In the genomic region with DNA sequence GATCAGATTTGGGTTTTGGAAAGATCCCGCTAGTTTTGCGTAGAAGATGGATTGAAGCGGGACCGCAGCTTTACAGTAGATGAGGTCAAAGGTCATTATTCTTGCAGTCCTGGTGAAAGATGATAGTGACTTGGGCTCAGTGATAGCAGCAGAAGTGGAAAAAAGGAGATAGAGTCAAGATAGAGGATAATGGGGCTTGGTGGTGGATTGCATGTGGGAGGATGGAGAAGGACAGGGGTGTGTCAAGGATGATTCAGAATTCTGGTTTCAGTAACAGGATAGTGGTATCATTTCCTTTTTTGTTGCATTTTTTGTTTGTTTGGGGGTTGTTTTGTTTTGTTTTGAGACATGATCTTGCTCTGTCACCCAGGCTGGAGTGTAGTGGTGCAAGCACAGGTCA, we compare ENCODE assay signal across 1 cellular context.
TF ChIP-seq lines count a peak whose summit lies in the region.

No MANE protein-coding gene starts in this region.

TF ChIP-seq in K562, 482 proteins besides CTCF, POLR2A, EP300 and RAD21 (continues in another document):
- TF ChIP-seq ZNF174 (CRISPR knock-in tag; IDR thresholded peaks at IDR 0.05) (no peak), CBFB (CRISPR knock-in tag; IDR thresholded peaks at IDR 0.05) (no peak), CBX8 (IDR thresholded peaks at IDR 0.05; ENCODE audit: borderline replicate concordance, extremely low read depth, low read depth, low read length, poor library complexity, severe bottlenecking) (no peak), ZNF644 (tag; IDR thresholded peaks at IDR 0.05; ENCODE audit: low read depth) (no peak), CC2D1A (IDR thresholded peaks at IDR 0.05) (no peak), TEAD2 (tag; IDR thresholded peaks at IDR 0.05) (no peak), BMI1 (IDR thresholded peaks at IDR 0.05; ENCODE audit: low read length) (no peak), ZKSCAN3 (CRISPR knock-in tag; IDR thresholded peaks at IDR 0.05) (no peak), ZNF124 (CRISPR knock-in tag; IDR thresholded peaks at IDR 0.05) (no peak), RBM39 (optimal IDR thresholded peaks at IDR 0.05; ENCODE audit: low read depth, low read length) (no peak), ZBTB7A (IDR thresholded peaks at IDR 0.05; ENCODE audit: borderline replicate concordance, control insufficient read depth, low read depth, low read length) (no peak), NR2C2 (CRISPR knock-in tag; IDR thresholded peaks at IDR 0.05) (0 out of 2 replicates have a peak, but pooled peaks have one; percentile 44), NR2C2 (tag; IDR thresholded peaks at IDR 0.05) (peak; percentile 80), NFE2L1 (tag; IDR thresholded peaks at IDR 0.05; ENCODE audit: borderline replicate concordance, low read depth) (no peak), ZNF175 (CRISPR knock-in tag; IDR thresholded peaks at IDR 0.05; ENCODE audit: low read depth) (no peak), TCF7L2 (IDR thresholded peaks at IDR 0.05; ENCODE audit: low read depth, low read length) (no peak), CSDE1 (IDR thresholded peaks at IDR 0.05) (no peak), OTX1 (CRISPR knock-in tag; IDR thresholded peaks at IDR 0.05) (no peak), NFRKB (IDR thresholded peaks at IDR 0.05; ENCODE audit: low read depth) (no peak), MCM2 (IDR thresholded peaks at IDR 0.05; ENCODE audit: low read depth) (no peak), ZNF76 (CRISPR knock-in tag; IDR thresholded peaks at IDR 0.05; ENCODE audit: borderline replicate concordance) (no peak), TRIM24 (IDR thresholded peaks at IDR 0.05) (peak in 1 of 2 experiments; percentile 61; a peak in 1 of 4 replicates), SRSF1 (IDR thresholded peaks at IDR 0.05; ENCODE audit: low read depth, low read length) (no peak), NCOR1 (IDR thresholded peaks at IDR 0.05) (peak; percentile 63), CHCHD3 (CRISPR knock-in tag; IDR thresholded peaks at IDR 0.05) (no peak), JUND (IDR thresholded peaks at IDR 0.05; ENCODE audit: borderline replicate concordance, low read depth, low read length) (peak; percentile 56; the same call in 1 of the 2 replicates), JUND (tag; IDR thresholded peaks at IDR 0.05; ENCODE audit: borderline replicate concordance, low read depth, low read length) (peak; percentile 15; the same call in 1 of the 3 replicates), ZNF3 (CRISPR knock-in tag; IDR thresholded peaks at IDR 0.05) (no peak), NEUROD1 (IDR thresholded peaks at IDR 0.05; ENCODE audit: borderline replicate concordance, low read depth, low read length, partially characterized antibody) (peak; percentile 28), CBX2 (IDR thresholded peaks at IDR 0.05; ENCODE audit: insufficient read depth, low read length, poor library complexity, severe bottlenecking) (no peak), ZNF354B (CRISPR knock-in tag; IDR thresholded peaks at IDR 0.05) (no peak), TCF3 (CRISPR knock-in tag; IDR thresholded peaks at IDR 0.05) (peak; percentile 77), SAFB (IDR thresholded peaks at IDR 0.05; ENCODE audit: borderline replicate concordance, low read depth, low read length) (no peak), CBFA2T2 (conservative IDR thresholded peaks at IDR 0.05) (peak; percentile 86), PML (IDR thresholded peaks at IDR 0.05; ENCODE audit: low read length) (no peak), NELFE (IDR thresholded peaks at IDR 0.05; ENCODE audit: insufficient read depth, insufficient read length) (no peak), MEIS2 (IDR thresholded peaks at IDR 0.05; ENCODE audit: partially characterized antibody) (peak; percentile 73), HDAC2 (IDR thresholded peaks at IDR 0.05) (no peak), EGR1 (conservative IDR thresholded peaks at IDR 0.05) (peak; percentile 28; the same call in 1 of the 2 replicates)
- TF ChIP-seq, protein P1, sequence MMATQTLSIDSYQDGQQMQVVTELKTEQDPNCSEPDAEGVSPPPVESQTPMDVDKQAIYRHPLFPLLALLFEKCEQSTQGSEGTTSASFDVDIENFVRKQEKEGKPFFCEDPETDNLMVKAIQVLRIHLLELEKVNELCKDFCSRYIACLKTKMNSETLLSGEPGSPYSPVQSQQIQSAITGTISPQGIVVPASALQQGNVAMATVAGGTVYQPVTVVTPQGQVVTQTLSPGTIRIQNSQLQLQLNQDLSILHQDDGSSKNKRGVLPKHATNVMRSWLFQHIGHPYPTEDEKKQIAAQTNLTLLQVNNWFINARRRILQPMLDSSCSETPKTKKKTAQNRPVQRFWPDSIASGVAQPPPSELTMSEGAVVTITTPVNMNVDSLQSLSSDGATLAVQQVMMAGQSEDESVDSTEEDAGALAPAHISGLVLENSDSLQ (IDR thresholded peaks at IDR 0.05), result peak; percentile 13; the same call in 1 of the 2 replicates
- TF ChIP-seq, protein P2, sequence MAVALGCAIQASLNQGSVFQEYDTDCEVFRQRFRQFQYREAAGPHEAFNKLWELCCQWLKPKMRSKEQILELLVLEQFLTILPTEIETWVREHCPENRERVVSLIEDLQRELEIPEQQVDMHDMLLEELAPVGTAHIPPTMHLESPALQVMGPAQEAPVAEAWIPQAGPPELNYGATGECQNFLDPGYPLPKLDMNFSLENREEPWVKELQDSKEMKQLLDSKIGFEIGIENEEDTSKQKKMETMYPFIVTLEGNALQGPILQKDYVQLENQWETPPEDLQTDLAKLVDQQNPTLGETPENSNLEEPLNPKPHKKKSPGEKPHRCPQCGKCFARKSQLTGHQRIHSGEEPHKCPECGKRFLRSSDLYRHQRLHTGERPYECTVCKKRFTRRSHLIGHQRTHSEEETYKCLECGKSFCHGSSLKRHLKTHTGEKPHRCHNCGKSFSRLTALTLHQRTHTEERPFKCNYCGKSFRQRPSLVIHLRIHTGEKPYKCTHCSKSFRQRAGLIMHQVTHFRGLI (CRISPR knock-in tag; IDR thresholded peaks at IDR 0.05), result no peak
- TF ChIP-seq, protein P3, sequence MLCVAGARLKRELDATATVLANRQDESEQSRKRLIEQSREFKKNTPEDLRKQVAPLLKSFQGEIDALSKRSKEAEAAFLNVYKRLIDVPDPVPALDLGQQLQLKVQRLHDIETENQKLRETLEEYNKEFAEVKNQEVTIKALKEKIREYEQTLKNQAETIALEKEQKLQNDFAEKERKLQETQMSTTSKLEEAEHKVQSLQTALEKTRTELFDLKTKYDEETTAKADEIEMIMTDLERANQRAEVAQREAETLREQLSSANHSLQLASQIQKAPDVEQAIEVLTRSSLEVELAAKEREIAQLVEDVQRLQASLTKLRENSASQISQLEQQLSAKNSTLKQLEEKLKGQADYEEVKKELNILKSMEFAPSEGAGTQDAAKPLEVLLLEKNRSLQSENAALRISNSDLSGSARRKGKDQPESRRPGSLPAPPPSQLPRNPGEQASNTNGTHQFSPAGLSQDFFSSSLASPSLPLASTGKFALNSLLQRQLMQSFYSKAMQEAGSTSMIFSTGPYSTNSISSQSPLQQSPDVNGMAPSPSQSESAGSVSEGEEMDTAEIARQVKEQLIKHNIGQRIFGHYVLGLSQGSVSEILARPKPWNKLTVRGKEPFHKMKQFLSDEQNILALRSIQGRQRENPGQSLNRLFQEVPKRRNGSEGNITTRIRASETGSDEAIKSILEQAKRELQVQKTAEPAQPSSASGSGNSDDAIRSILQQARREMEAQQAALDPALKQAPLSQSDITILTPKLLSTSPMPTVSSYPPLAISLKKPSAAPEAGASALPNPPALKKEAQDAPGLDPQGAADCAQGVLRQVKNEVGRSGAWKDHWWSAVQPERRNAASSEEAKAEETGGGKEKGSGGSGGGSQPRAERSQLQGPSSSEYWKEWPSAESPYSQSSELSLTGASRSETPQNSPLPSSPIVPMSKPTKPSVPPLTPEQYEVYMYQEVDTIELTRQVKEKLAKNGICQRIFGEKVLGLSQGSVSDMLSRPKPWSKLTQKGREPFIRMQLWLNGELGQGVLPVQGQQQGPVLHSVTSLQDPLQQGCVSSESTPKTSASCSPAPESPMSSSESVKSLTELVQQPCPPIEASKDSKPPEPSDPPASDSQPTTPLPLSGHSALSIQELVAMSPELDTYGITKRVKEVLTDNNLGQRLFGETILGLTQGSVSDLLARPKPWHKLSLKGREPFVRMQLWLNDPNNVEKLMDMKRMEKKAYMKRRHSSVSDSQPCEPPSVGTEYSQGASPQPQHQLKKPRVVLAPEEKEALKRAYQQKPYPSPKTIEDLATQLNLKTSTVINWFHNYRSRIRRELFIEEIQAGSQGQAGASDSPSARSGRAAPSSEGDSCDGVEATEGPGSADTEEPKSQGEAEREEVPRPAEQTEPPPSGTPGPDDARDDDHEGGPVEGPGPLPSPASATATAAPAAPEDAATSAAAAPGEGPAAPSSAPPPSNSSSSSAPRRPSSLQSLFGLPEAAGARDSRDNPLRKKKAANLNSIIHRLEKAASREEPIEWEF (CRISPR knock-in tag; IDR thresholded peaks at IDR 0.05), result no peak
- TF ChIP-seq, protein P4, sequence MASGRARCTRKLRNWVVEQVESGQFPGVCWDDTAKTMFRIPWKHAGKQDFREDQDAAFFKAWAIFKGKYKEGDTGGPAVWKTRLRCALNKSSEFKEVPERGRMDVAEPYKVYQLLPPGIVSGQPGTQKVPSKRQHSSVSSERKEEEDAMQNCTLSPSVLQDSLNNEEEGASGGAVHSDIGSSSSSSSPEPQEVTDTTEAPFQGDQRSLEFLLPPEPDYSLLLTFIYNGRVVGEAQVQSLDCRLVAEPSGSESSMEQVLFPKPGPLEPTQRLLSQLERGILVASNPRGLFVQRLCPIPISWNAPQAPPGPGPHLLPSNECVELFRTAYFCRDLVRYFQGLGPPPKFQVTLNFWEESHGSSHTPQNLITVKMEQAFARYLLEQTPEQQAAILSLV (tag; IDR thresholded peaks at IDR 0.05), result no peak
- TF ChIP-seq, protein P5, sequence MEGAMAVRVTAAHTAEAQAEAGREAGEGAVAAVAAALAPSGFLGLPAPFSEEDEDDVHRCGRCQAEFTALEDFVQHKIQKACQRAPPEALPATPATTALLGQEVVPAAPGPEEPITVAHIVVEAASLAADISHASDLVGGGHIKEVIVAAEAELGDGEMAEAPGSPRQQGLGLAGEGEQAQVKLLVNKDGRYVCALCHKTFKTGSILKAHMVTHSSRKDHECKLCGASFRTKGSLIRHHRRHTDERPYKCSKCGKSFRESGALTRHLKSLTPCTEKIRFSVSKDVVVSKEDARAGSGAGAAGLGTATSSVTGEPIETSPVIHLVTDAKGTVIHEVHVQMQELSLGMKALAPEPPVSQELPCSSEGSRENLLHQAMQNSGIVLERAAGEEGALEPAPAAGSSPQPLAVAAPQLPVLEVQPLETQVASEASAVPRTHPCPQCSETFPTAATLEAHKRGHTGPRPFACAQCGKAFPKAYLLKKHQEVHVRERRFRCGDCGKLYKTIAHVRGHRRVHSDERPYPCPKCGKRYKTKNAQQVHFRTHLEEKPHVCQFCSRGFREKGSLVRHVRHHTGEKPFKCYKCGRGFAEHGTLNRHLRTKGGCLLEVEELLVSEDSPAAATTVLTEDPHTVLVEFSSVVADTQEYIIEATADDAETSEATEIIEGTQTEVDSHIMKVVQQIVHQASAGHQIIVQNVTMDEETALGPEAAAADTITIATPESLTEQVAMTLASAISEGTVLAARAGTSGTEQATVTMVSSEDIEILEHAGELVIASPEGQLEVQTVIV (CRISPR knock-in tag; IDR thresholded peaks at IDR 0.05; ENCODE audit: borderline replicate concordance), result no peak
- TF ChIP-seq, protein P6, sequence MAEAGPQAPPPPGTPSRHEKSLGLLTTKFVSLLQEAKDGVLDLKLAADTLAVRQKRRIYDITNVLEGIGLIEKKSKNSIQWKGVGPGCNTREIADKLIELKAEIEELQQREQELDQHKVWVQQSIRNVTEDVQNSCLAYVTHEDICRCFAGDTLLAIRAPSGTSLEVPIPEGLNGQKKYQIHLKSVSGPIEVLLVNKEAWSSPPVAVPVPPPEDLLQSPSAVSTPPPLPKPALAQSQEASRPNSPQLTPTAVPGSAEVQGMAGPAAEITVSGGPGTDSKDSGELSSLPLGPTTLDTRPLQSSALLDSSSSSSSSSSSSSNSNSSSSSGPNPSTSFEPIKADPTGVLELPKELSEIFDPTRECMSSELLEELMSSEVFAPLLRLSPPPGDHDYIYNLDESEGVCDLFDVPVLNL (CRISPR knock-in tag; IDR thresholded peaks at IDR 0.05; ENCODE audit: low read depth), result no peak
- TF ChIP-seq, protein P7, sequence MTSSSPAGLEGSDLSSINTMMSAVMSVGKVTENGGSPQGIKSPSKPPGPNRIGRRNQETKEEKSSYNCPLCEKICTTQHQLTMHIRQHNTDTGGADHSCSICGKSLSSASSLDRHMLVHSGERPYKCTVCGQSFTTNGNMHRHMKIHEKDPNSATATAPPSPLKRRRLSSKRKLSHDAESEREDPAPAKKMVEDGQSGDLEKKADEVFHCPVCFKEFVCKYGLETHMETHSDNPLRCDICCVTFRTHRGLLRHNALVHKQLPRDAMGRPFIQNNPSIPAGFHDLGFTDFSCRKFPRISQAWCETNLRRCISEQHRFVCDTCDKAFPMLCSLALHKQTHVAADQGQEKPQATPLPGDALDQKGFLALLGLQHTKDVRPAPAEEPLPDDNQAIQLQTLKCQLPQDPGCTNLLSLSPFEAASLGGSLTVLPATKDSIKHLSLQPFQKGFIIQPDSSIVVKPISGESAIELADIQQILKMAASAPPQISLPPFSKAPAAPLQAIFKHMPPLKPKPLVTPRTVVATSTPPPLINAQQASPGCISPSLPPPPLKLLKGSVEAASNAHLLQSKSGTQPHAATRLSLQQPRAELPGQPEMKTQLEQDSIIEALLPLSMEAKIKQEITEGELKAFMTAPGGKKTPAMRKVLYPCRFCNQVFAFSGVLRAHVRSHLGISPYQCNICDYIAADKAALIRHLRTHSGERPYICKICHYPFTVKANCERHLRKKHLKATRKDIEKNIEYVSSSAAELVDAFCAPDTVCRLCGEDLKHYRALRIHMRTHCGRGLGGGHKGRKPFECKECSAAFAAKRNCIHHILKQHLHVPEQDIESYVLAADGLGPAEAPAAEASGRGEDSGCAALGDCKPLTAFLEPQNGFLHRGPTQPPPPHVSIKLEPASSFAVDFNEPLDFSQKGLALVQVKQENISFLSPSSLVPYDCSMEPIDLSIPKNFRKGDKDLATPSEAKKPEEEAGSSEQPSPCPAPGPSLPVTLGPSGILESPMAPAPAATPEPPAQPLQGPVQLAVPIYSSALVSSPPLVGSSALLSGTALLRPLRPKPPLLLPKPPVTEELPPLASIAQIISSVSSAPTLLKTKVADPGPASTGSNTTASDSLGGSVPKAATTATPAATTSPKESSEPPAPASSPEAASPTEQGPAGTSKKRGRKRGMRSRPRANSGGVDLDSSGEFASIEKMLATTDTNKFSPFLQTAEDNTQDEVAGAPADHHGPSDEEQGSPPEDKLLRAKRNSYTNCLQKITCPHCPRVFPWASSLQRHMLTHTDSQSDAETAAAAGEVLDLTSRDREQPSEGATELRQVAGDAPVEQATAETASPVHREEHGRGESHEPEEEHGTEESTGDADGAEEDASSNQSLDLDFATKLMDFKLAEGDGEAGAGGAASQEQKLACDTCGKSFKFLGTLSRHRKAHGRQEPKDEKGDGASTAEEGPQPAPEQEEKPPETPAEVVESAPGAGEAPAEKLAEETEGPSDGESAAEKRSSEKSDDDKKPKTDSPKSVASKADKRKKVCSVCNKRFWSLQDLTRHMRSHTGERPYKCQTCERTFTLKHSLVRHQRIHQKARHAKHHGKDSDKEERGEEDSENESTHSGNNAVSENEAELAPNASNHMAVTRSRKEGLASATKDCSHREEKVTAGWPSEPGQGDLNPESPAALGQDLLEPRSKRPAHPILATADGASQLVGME (CRISPR knock-in tag; IDR thresholded peaks at IDR 0.05), result no peak
- TF ChIP-seq, protein P8, sequence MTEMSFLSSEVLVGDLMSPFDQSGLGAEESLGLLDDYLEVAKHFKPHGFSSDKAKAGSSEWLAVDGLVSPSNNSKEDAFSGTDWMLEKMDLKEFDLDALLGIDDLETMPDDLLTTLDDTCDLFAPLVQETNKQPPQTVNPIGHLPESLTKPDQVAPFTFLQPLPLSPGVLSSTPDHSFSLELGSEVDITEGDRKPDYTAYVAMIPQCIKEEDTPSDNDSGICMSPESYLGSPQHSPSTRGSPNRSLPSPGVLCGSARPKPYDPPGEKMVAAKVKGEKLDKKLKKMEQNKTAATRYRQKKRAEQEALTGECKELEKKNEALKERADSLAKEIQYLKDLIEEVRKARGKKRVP (CRISPR knock-in tag; IDR thresholded peaks at IDR 0.05), result no peak
